8 cellular contexts compared by ENCODE assay signal in the genomic region with DNA sequence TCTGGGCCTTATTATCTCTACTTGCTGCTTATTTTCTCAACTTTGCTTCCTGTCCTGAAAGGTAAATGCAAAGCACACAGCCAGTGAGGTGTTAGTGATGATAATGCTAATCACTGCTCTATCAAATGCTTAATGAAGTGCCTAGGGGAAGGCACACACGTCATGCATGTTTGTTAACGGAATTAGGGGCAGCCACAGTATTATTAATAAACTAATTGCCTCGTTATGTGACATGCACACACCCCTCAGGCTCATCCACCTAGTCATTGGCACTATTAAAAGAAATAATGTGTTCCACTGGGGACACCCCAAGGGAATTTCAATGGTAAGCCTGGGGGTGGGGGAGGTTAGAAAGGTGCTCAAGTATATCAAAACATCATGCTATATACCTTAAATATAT.
"Had no signal": no experiment of that assay in that cellular context is flagged by ENCODE, and none has a peak within 500 bp of the region (broad histone marks: within the 10 kb centered on the region; RNA-seq: fewer than 3 reads in every experiment).

No MANE protein-coding gene starts in this region.

- H3K4me2 ChIP-seq: KMS-11 had no signal

- H3K9ac ChIP-seq: KMS-11 had no signal

- FAIRE-seq: HepG2, HTR-8/SVneo, K562 had no signal

- ATAC-seq: HepG2, K562 had no signal

- DNase-seq: IMR-90, KBM-7, KG1 had no signal

- H3K27ac ChIP-seq: HL-60, KMS-11 had no signal

- H3K4me3 ChIP-seq: K562 had no signal
